8 cellular contexts compared by ENCODE assay signal in the genomic region with DNA sequence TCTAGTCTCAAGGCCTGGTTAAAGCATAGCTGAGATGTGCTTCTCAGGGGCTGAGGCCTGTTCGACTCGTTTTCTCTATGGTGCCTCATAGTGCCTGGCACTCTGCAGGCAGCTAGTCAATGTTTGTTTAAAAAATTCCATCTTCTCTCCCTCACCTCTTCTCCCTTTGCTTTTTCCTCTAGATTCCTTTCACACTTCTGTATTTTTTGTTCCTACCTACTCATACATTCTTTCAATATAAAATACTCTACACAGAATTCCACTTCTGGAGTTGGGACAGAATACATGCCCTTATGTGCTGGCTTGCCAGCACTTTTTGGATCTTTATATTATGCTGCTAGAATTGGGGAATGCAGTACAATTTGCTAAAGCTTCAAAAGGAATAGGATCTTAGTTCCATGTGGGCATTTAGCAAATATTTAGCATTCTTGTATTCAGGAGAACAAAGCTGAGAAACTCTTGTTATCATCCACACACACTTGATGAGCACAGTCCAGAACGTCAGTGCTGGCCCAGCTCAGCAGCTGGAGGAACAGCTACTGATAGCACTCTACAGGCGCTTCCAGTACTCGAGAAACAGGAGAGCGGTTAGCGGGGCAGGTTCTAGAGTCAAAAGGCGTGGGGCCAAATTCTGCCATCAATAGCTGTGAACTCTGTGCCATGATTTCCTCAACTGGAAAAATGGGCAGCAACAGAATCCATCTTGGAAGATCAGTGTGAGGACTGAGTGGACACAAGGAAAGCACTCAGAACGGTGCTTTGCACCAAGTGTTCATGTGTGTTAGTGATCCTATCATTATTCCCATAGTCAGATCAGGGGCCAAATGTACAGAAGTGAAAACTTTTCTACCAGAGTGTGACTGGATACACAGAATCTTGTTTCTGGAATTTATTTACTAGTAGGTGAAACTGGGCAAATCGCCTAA. TPM values are rescaled to one million over a fixed set of nuclear protein-coding genes. Genes with fewer than 3 reads are reported as not detected.
A peak's percentile ranks its signal among the peaks of the same experiment; 100 is the strongest.
DNase-seq lines count a peak whose midpoint lies in the region; ATAC-seq lines count a peak whose summit lies in the region.

No MANE protein-coding gene starts in this region.

- peak overlapping the region; percentile 84 for H3K27ac Mint-ChIP-seq in activated T-helper 2 cell treated with anti-CD3 and anti-CD28 coated beads, Interferon-gamma antibody, Interleukin-2, Interleukin-4, amounts not matched to agents 10 μg/mL and 5 μg/mL and 100 μg/mL, durations not matched to agents 14 hours and 24 hours and 36 hours
- H3K27ac Mint-ChIP-seq in stimulated activated memory B cell treated with anti-CD40 and anti-IgM and Interleukin-4, amounts not matched to agents 10 μg/mL and 1 μg/mL and 100 μg/mL, for 72 hours: peak overlapping the region; percentile 46

- peak in 1 of 2 donors; percentile 4 for ATAC-seq in left cardiac atrium
- ATAC-seq in stimulated activated memory B cell treated with anti-CD40 and anti-IgM and Interleukin-4, amounts not matched to agents 10 μg/mL and 1 μg/mL and 100 μg/mL, for 72 hours: no peak

- H3K36me3 Mint-ChIP-seq in activated T-helper 2 cell treated with anti-CD3 and anti-CD28 coated beads, Interferon-gamma antibody, Interleukin-2, Interleukin-4, amounts not matched to agents 10 μg/mL and 5 μg/mL and 100 μg/mL, durations not matched to agents 14 hours and 24 hours and 36 hours (ENCODE audit: low read depth): peaks cover 68% of the 10 kb centered on the region
- peaks cover 33% of the 10 kb centered on the region for H3K36me3 Mint-ChIP-seq in stimulated activated memory B cell treated with anti-CD40 and anti-IgM and Interleukin-4, amounts not matched to agents 10 μg/mL and 1 μg/mL and 100 μg/mL, for 72 hours

- intact Hi-C loops in activated T-helper 2 cell treated with anti-CD3 and anti-CD28 coated beads, Interferon-gamma antibody, Interleukin-2, Interleukin-4, amounts not matched to agents 10 μg/mL and 5 μg/mL and 100 μg/mL, durations not matched to agents 14 hours and 24 hours and 36 hours (cut with micrococcal nuclease): no loop called here
- intact Hi-C loops in left cardiac atrium (cut with DNase I): no loop called here

- no peaks in the 10 kb centered on the region for H3K9me3 Mint-ChIP-seq in activated T-helper 2 cell treated with anti-CD3 and anti-CD28 coated beads, Interferon-gamma antibody, Interleukin-2, Interleukin-4, amounts not matched to agents 10 μg/mL and 5 μg/mL and 100 μg/mL, durations not matched to agents 14 hours and 24 hours and 36 hours
- no peaks in the 10 kb centered on the region for H3K9me3 Mint-ChIP-seq in stimulated activated memory B cell treated with anti-CD40 and anti-IgM and Interleukin-4, amounts not matched to agents 10 μg/mL and 1 μg/mL and 100 μg/mL, for 72 hours

- no peaks in the 10 kb centered on the region for H3K27me3 Mint-ChIP-seq in activated T-helper 2 cell treated with anti-CD3 and anti-CD28 coated beads, Interferon-gamma antibody, Interleukin-2, Interleukin-4, amounts not matched to agents 10 μg/mL and 5 μg/mL and 100 μg/mL, durations not matched to agents 14 hours and 24 hours and 36 hours (ENCODE audit: low read depth)
- H3K27me3 Mint-ChIP-seq in stimulated activated memory B cell treated with anti-CD40 and anti-IgM and Interleukin-4, amounts not matched to agents 10 μg/mL and 1 μg/mL and 100 μg/mL, for 72 hours: no peaks in the 10 kb centered on the region

- peak overlapping the region; percentile 92 for H3K4me3 Mint-ChIP-seq in activated T-helper 2 cell treated with anti-CD3 and anti-CD28 coated beads, Interferon-gamma antibody, Interleukin-2, Interleukin-4, amounts not matched to agents 10 μg/mL and 5 μg/mL and 100 μg/mL, durations not matched to agents 14 hours and 24 hours and 36 hours (ENCODE audit: low read depth)
- H3K4me3 Mint-ChIP-seq in stimulated activated memory B cell treated with anti-CD40 and anti-IgM and Interleukin-4, amounts not matched to agents 10 μg/mL and 1 μg/mL and 100 μg/mL, for 72 hours: peak overlapping the region; percentile 57

- peaks cover 51% of the 10 kb centered on the region for H3K4me1 Mint-ChIP-seq in activated T-helper 2 cell treated with anti-CD3 and anti-CD28 coated beads, Interferon-gamma antibody, Interleukin-2, Interleukin-4, amounts not matched to agents 10 μg/mL and 5 μg/mL and 100 μg/mL, durations not matched to agents 14 hours and 24 hours and 36 hours (ENCODE audit: low read depth)
- H3K4me1 Mint-ChIP-seq in stimulated activated memory B cell treated with anti-CD40 and anti-IgM and Interleukin-4, amounts not matched to agents 10 μg/mL and 1 μg/mL and 100 μg/mL, for 72 hours: peaks cover 74% of the 10 kb centered on the region

- DNase-seq in HT-29 (ENCODE audit: low spot score) (peak; percentile 41), left cardiac atrium (peak; percentile 61), T1000 (lab: John Stamatoyannopoulos, UW) (no peak), NCI-H146 treated with DMSO at 0.1 percent for 48 hours (lab: John Stamatoyannopoulos, UW; ENCODE audit: unreplicated experiment) (no peak), NCI-H1417 (lab: John Stamatoyannopoulos, UW) (no peak), NCI-H510A (lab: John Stamatoyannopoulos, UW) (no peak)
- DNase-seq in activated T-helper 2 cell treated with anti-CD3 and anti-CD28 coated beads, Interferon-gamma antibody, Interleukin-2, Interleukin-4, amounts not matched to agents 10 μg/mL and 5 μg/mL and 100 μg/mL, durations not matched to agents 14 hours and 24 hours and 36 hours (ENCODE audit: low spot score): no peak

RNA-seq across cellular contexts. Expression of a gene that starts 3.4 kb away (rescaled TPM):
- total RNA-seq in HT-29 (2014; rRNA removed; shearing (Covaris generic)): 60.5 and 79.2 TPM in 2 replicates
- total RNA-seq in activated T-helper 2 cell treated with anti-CD3 and anti-CD28 coated beads, Interferon-gamma antibody, Interleukin-2, Interleukin-4, amounts not matched to agents 10 μg/mL and 5 μg/mL and 100 μg/mL, durations not matched to agents 14 hours and 24 hours and 36 hours: 101 and 105 TPM in 2 replicates
- 10 to 100 TPM; 22.7 to 33.2 TPM for total RNA-seq in left cardiac atrium

RNA-seq across cellular contexts. Expression of a gene that starts 8.4 kb away (rescaled TPM):
- total RNA-seq in HT-29 (2014; rRNA removed; shearing (Covaris generic)): 53.8 and 54.9 TPM in 2 replicates
- total RNA-seq in activated T-helper 2 cell treated with anti-CD3 and anti-CD28 coated beads, Interferon-gamma antibody, Interleukin-2, Interleukin-4, amounts not matched to agents 10 μg/mL and 5 μg/mL and 100 μg/mL, durations not matched to agents 14 hours and 24 hours and 36 hours: 101 and 106 TPM in 2 replicates
- 10 to 100 TPM; 25.1 to 33.5 TPM for total RNA-seq in left cardiac atrium

RNA-seq across cellular contexts. Expression of a gene that starts 15.6 kb away (rescaled TPM):
- total RNA-seq in HT-29 (2014; rRNA removed; shearing (Covaris generic)): 46.4 and 46.5 TPM in 2 replicates
- 128 and 138 TPM in 2 replicates for total RNA-seq in activated T-helper 2 cell treated with anti-CD3 and anti-CD28 coated beads, Interferon-gamma antibody, Interleukin-2, Interleukin-4, amounts not matched to agents 10 μg/mL and 5 μg/mL and 100 μg/mL, durations not matched to agents 14 hours and 24 hours and 36 hours
- 10 to 100 TPM; 56.0 to 67.2 TPM for total RNA-seq in left cardiac atrium

RNA-seq across cellular contexts. Expression of a gene that starts 40.9 kb away (rescaled TPM):
- total RNA-seq in HT-29 (2014; rRNA removed; shearing (Covaris generic)): 7.3 and 10.5 TPM in 2 replicates
- 10.3 and 11.2 TPM in 2 replicates for total RNA-seq in activated T-helper 2 cell treated with anti-CD3 and anti-CD28 coated beads, Interferon-gamma antibody, Interleukin-2, Interleukin-4, amounts not matched to agents 10 μg/mL and 5 μg/mL and 100 μg/mL, durations not matched to agents 14 hours and 24 hours and 36 hours
- total RNA-seq in left cardiac atrium: 10 to 100 TPM; 36.0 to 39.1 TPM

RNA-seq across cellular contexts. Expression of a gene that starts 41.1 kb away (rescaled TPM):
- 1.5 and 2.7 TPM in 2 replicates for total RNA-seq in HT-29 (2014; rRNA removed; shearing (Covaris generic))
- total RNA-seq in activated T-helper 2 cell treated with anti-CD3 and anti-CD28 coated beads, Interferon-gamma antibody, Interleukin-2, Interleukin-4, amounts not matched to agents 10 μg/mL and 5 μg/mL and 100 μg/mL, durations not matched to agents 14 hours and 24 hours and 36 hours: 0.05 and 0.28 TPM in 2 replicates
- under 1 TPM; 0.44 to 0.68 TPM for total RNA-seq in left cardiac atrium

Comparison
In these comparisons a context has a peak if more than half of its experiments do, and no peak if none do; other contexts are left out.
1. DNase-seq: peak in HT-29 (single experiment) and left cardiac atrium (single experiment); none in activated T-helper 2 cell treated with anti-CD3 and anti-CD28 coated beads, Interferon-gamma antibody, Interleukin-2, Interleukin-4, amounts not matched to agents 10 μg/mL and 5 μg/mL and 100 μg/mL, durations not matched to agents 14 hours and 24 hours and 36 hours (single experiment), T1000 (single experiment), NCI-H146 treated with DMSO at 0.1 percent for 48 hours (single experiment), NCI-H1417 (0 of 3) and NCI-H510A (single experiment).